In the genomic region with DNA sequence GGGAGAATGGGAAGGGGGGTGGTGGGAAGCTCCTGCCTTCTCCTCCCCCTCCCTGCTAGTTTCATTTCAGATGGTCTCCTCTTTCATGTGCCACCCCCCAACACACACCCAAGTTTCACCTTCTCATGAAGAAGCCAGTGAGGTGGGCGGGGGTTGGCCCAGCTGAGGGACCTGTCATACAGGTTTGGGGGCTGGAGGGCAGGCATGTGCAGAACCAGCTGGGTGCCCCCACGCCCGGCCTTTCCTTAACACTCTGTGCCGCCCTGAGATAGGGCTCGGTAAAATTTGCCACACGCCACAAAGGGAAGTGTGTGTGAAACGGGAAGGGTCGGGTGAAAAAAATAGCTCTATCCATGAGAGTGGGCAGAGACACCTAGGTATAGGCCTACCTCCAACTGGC, we compare ENCODE assay signal across 24 cellular contexts.
"Had no signal": no experiment of that assay in that cellular context is flagged by ENCODE, and none has a peak within 500 bp of the region (broad histone marks: within the 10 kb centered on the region; RNA-seq: fewer than 3 reads in every experiment).

No MANE protein-coding gene starts in this region.

- H3K27ac ChIP-seq: hepatocyte, left ventricle myocardium inferior, lower lobe of right lung, neural progenitor cell, pancreas, thyroid gland had no signal

- H2AFZ ChIP-seq: hepatocyte, neural progenitor cell had no signal

- H3K4me3 ChIP-seq: hepatocyte, left ventricle myocardium inferior, lower lobe of right lung, neural progenitor cell, pancreas, thyroid gland had no signal

- H3K9me3 ChIP-seq: left ventricle myocardium inferior, lower lobe of right lung, pancreas, thyroid gland had no signal

- H3K4me1 ChIP-seq: lower lobe of right lung, pancreas, thyroid gland had no signal

- FAIRE-seq: endothelial cell of umbilical vein, kidney, pancreas, small intestine, urothelium cell line had no signal

- H3K27me3 Mint-ChIP-seq: natural killer cell treated with Interleukin-12 subunit alpha and Interleukin-12 subunit beta and Interleukin-15 and Interleukin-18, amount 100 ng/mL, for 72 hours had no signal

- H3K36me3 ChIP-seq: neural progenitor cell had no signal

- H3K27me3 ChIP-seq: hepatocyte, neural progenitor cell, pancreas, thyroid gland had no signal

- H3K9ac ChIP-seq: neural progenitor cell had no signal

- H3K27ac Mint-ChIP-seq: endodermal cell, progenitor cell of endocrine pancreas, type B pancreatic cell had no signal

- ATAC-seq: left cardiac atrium; lower lobe of right lung; natural killer cell treated with Interleukin-12 subunit alpha and Interleukin-12 subunit beta and Interleukin-15 and Interleukin-18, amount 100 ng/mL, for 72 hours; pancreas; right cardiac atrium had no signal

- H3K4me2 ChIP-seq: hepatocyte, neural progenitor cell had no signal

- DNase-seq: effector CD4-positive, alpha-beta T cell; endodermal cell; foreskin melanocyte; head of caudate nucleus; kidney; left cardiac atrium; left ventricle myocardium inferior; lower lobe of right lung; mesenchymal stem cell; midbrain; nucleus accumbens; pancreas; small intestine; stimulated activated CD4-positive, alpha-beta T cell treated with anti-CD3 and anti-CD28 coated beads, Interleukin-12 subunit alpha, Interleukin-12 subunit beta, amount 100 ng/mL, for 4 hours; stimulated activated naive CD4-positive, alpha-beta T cell treated with Interleukin-2 at 50 U/mL for 16 hours; thyroid gland had no signal

- H3K79me2 ChIP-seq: hepatocyte had no signal

- H3K9me3 Mint-ChIP-seq: endodermal cell; natural killer cell treated with Interleukin-12 subunit alpha and Interleukin-12 subunit beta and Interleukin-15 and Interleukin-18, amount 100 ng/mL, for 72 hours; neural progenitor cell; type B pancreatic cell had no signal

- H3K4me1 Mint-ChIP-seq: neural progenitor cell had no signal

- H3K4me3 Mint-ChIP-seq: endodermal cell; natural killer cell treated with Interleukin-12 subunit alpha and Interleukin-12 subunit beta and Interleukin-15 and Interleukin-18, amount 100 ng/mL, for 72 hours; neural progenitor cell; type B pancreatic cell had no signal
